In the genomic region with DNA sequence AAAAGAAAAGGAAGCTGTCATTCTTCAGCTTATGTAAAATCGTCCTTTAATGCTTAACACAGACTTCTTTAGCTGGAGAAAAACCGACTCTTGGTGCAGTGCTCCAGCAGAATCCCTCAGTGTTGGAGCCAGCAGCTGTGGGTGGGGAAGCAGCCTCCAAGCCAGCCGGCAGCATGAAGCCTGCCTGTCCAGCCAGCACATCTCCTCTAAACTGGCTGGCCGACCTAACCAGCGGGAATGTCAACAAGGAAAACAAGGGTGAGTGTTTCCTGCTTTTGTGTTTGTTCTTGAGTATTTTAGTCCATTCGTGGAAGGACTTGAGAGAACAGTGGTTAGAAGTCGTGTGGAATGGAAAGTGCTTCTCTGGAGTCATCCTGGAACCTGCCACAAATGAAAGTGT, we compare ENCODE assay signal across 1 cellular context.
TF ChIP-seq lines count a peak whose summit lies in the region.

No MANE protein-coding gene starts in this region.

TF ChIP-seq in endothelial cell of umbilical vein, 7 proteins besides CTCF, POLR2A, EP300 and RAD21:
- TF ChIP-seq EZH2 (IDR thresholded peaks at IDR 0.05; ENCODE audit: borderline replicate concordance, low read depth, low read length, severe bottlenecking) (no peak), GATA2 (IDR thresholded peaks at IDR 0.05; ENCODE audit: insufficient read depth, insufficient read length, low read depth, low read length) (no peak), FOS (IDR thresholded peaks at IDR 0.05; ENCODE audit: borderline replicate concordance, insufficient read depth, low read length) (no peak), POLR2AphosphoS5 (IDR thresholded peaks at IDR 0.05; ENCODE audit: insufficient read depth, low read depth, low read length) (no peak), JUN (IDR thresholded peaks at IDR 0.05; ENCODE audit: borderline replicate concordance, insufficient read depth, insufficient read length, low read depth) (no peak), MYC (IDR thresholded peaks at IDR 0.05; ENCODE audit: low read depth, low read length) (no peak)
- TF ChIP-seq, protein P1, sequence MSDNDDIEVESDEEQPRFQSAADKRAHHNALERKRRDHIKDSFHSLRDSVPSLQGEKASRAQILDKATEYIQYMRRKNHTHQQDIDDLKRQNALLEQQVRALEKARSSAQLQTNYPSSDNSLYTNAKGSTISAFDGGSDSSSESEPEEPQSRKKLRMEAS (IDR thresholded peaks at IDR 0.05; ENCODE audit: insufficient read depth, insufficient read length), result no peak
